Comparison of ENCODE assay signal across 1 cellular context in the genomic region with DNA sequence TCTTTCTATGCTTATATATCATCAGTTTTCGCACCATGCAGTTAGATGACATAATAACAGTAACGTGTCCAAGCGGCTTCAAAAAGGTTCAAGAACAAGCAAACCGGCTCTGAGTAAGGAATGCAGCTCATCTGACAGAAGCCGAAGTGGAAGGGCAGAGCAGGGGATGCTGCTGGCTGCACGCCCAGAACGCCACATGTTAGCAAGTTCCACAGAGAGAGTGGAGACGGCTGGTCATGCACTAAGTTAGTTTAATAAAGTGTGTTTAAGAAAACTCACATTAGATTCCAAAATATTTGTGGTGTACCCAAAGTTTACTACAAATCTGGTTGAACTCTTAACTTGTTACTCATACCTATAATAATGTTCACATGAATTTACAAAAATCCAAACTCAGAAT.
TF ChIP-seq lines count a peak whose summit lies in the region.

No MANE protein-coding gene starts in this region.

TF ChIP-seq in SK-N-SH, 30 proteins besides CTCF, POLR2A, EP300 and RAD21 (continued from another document):
- TF ChIP-seq, protein P1, sequence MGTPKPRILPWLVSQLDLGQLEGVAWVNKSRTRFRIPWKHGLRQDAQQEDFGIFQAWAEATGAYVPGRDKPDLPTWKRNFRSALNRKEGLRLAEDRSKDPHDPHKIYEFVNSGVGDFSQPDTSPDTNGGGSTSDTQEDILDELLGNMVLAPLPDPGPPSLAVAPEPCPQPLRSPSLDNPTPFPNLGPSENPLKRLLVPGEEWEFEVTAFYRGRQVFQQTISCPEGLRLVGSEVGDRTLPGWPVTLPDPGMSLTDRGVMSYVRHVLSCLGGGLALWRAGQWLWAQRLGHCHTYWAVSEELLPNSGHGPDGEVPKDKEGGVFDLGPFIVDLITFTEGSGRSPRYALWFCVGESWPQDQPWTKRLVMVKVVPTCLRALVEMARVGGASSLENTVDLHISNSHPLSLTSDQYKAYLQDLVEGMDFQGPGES (IDR thresholded peaks at IDR 0.05; ENCODE audit: low read depth, low read length) = no peak
- TF ChIP-seq GATA2 (CRISPR knock-in tag; IDR thresholded peaks at IDR 0.05) (no peak), TCF12 (IDR thresholded peaks at IDR 0.05) (peak; percentile 93), NFIC (IDR thresholded peaks at IDR 0.05; ENCODE audit: borderline replicate concordance) (peak; percentile 98), SMC3 (IDR thresholded peaks at IDR 0.05; ENCODE audit: low read depth, low read length) (no peak), FOSL2 (IDR thresholded peaks at IDR 0.05; ENCODE audit: borderline replicate concordance, low read depth) (peak; percentile 30; the same call in 1 of the 2 replicates), EZH2phosphoT487 (IDR thresholded peaks at IDR 0.05; ENCODE audit: borderline replicate concordance, low read depth) (no peak), FOXM1 (IDR thresholded peaks at IDR 0.05; ENCODE audit: low read depth) (no peak), RXRA (IDR thresholded peaks at IDR 0.05; ENCODE audit: borderline replicate concordance, low read depth) (no peak; the same call in 1 of the 2 replicates), GABPA (IDR thresholded peaks at IDR 0.05; ENCODE audit: low read depth) (no peak), MXI1 (IDR thresholded peaks at IDR 0.05; ENCODE audit: low read depth, low read length) (peak; percentile 92), SIN3A (IDR thresholded peaks at IDR 0.05; ENCODE audit: borderline replicate concordance, low read depth, low read length) (peak; percentile 91; the same call in 1 of the 2 replicates), MEF2A (IDR thresholded peaks at IDR 0.05; ENCODE audit: borderline replicate concordance, low read depth) (no peak), TAF1 (IDR thresholded peaks at IDR 0.05; ENCODE audit: borderline replicate concordance, low read depth, low read length) (no peak)
- TF ChIP-seq, protein P2, sequence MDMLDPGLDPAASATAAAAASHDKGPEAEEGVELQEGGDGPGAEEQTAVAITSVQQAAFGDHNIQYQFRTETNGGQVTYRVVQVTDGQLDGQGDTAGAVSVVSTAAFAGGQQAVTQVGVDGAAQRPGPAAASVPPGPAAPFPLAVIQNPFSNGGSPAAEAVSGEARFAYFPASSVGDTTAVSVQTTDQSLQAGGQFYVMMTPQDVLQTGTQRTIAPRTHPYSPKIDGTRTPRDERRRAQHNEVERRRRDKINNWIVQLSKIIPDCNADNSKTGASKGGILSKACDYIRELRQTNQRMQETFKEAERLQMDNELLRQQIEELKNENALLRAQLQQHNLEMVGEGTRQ (IDR thresholded peaks at IDR 0.05; ENCODE audit: borderline replicate concordance, low read depth, low read length) = no peak
- TF ChIP-seq, protein P3, sequence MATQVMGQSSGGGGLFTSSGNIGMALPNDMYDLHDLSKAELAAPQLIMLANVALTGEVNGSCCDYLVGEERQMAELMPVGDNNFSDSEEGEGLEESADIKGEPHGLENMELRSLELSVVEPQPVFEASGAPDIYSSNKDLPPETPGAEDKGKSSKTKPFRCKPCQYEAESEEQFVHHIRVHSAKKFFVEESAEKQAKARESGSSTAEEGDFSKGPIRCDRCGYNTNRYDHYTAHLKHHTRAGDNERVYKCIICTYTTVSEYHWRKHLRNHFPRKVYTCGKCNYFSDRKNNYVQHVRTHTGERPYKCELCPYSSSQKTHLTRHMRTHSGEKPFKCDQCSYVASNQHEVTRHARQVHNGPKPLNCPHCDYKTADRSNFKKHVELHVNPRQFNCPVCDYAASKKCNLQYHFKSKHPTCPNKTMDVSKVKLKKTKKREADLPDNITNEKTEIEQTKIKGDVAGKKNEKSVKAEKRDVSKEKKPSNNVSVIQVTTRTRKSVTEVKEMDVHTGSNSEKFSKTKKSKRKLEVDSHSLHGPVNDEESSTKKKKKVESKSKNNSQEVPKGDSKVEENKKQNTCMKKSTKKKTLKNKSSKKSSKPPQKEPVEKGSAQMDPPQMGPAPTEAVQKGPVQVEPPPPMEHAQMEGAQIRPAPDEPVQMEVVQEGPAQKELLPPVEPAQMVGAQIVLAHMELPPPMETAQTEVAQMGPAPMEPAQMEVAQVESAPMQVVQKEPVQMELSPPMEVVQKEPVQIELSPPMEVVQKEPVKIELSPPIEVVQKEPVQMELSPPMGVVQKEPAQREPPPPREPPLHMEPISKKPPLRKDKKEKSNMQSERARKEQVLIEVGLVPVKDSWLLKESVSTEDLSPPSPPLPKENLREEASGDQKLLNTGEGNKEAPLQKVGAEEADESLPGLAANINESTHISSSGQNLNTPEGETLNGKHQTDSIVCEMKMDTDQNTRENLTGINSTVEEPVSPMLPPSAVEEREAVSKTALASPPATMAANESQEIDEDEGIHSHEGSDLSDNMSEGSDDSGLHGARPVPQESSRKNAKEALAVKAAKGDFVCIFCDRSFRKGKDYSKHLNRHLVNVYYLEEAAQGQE (IDR thresholded peaks at IDR 0.05; ENCODE audit: low read depth, low read length) = no peak
TF ChIP-seq in SK-N-SH: peak in this region for 13.
